In the genomic region with DNA sequence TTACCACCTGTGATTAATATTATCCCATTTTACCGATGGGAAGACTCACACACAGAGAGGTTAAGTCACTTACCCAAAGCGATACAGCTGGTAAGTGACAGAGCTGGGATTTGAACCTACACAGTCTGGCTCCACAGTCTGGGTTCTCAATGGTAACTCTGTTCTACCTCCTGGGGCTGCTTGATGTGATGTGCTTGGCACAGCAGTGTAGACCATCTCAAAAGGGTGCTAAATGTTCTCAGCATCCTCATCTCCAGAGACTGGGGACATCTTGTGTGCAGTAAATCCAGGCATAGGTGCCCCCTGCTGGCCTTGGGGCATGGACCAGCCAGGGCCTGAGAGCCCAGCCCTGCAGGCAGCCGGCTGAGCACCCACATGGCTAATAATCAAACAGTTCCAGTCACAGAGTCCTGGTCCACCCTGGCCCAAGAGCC, we compare ENCODE assay signal across 8 cellular contexts. TPM values are rescaled to one million over a fixed set of nuclear protein-coding genes. Genes with fewer than 3 reads are reported as not detected.
DNase-seq lines count a peak whose midpoint lies in the region; ATAC-seq, FAIRE-seq and TF ChIP-seq lines count a peak whose summit lies in the region.

No MANE protein-coding gene starts in this region.

- no peak for ATAC-seq in GM21528 (IDR thresholded peaks at IDR 0.05; ENCODE audit: low FRiP score, unreplicated experiment)
- no peak for ATAC-seq in GM21825 (IDR thresholded peaks at IDR 0.05; ENCODE audit: unreplicated experiment)

- TF ChIP-seq CTCF in AG09319 (IDR thresholded peaks at IDR 0.05; ENCODE audit: low read depth, low read length) (peak; percentile 57), left ventricle myocardium inferior (IDR thresholded peaks at IDR 0.05; ENCODE audit: borderline replicate concordance) (peak; percentile 69)

- TF ChIP-seq POLR2A in GM12892 (IDR thresholded peaks at IDR 0.05; ENCODE audit: low read depth, low read length) = no peak

- WGBS in small intestine, 3 donors = 59 to 70% (median 62%) methylated on average over 3 of the region's 3 CpGs

- H3K9me3 ChIP-seq in left ventricle myocardium inferior (replicated peaks) (no peaks in the 10 kb centered on the region), small intestine (ENCODE audit: control insufficient read depth, low read depth) (no peaks in the 10 kb centered on the region)

- peaks cover 8% of the 10 kb centered on the region for H3K27me3 ChIP-seq in left ventricle myocardium inferior (ENCODE audit: low read depth)
- no peaks in the 10 kb centered on the region for H3K27me3 ChIP-seq in small intestine (ENCODE audit: control insufficient read depth in 2 of 2, insufficient read depth in 2 of 2, low read length in 2 of 2)

- peak; percentile 7 for DNase-seq in AG09319 (ENCODE audit: extremely low read depth, low read depth)
- DNase-seq in GM12892 (ENCODE audit: insufficient read length) = no peak
- peak; percentile 42 for DNase-seq in NOMO-1 treated with DMSO at 0.1 percent for 48 hours (lab: John Stamatoyannopoulos, UW; ENCODE audit: unreplicated experiment)
- DNase-seq in activated naive CD4-positive, alpha-beta T cell treated with Interleukin-2 at 50 U/mL for 16 hours = peak; percentile 55
- DNase-seq in left ventricle myocardium inferior = no peak
- DNase-seq in small intestine = peak; percentile 55

- H3K4me1 ChIP-seq in left ventricle myocardium inferior = no peaks in the 10 kb centered on the region
- H3K4me1 ChIP-seq in small intestine (ENCODE audit: control insufficient read depth in 2 of 2, insufficient read depth in 1 of 2, low read depth in 1 of 2, low read length in 1 of 2) = no peaks in the 10 kb centered on the region

- H3K36me3 ChIP-seq in left ventricle myocardium inferior = no peaks in the 10 kb centered on the region
- no peaks in the 10 kb centered on the region for H3K36me3 ChIP-seq in small intestine (ENCODE audit: control insufficient read depth in 2 of 2, insufficient read depth in 2 of 2, low read length in 2 of 2)

- H3K4me3 ChIP-seq in left ventricle myocardium inferior = no peak overlapping the region
- H3K4me3 ChIP-seq in small intestine (ENCODE audit: low read depth in 1 of 2, low read length in 2 of 2) = no peak overlapping the region

- H3K27ac ChIP-seq in left ventricle myocardium inferior (replicated peaks) (no peak overlapping the region), small intestine (ENCODE audit: low read depth in 1 of 2, low read length in 1 of 2) (no peak overlapping the region)

- peak; percentile 87 for FAIRE-seq in GM12892 (lab: Jason Lieb, UNC)
- no peak for FAIRE-seq in small intestine (lab: Jason Lieb, UNC)

- intact Hi-C loops in left ventricle myocardium inferior (cut with micrococcal nuclease) = no loop called here

RNA-seq across cellular contexts. Expression of gene KATNB1, which starts 15.4 kb away (rescaled TPM):
- polyA plus RNA-seq in GM12892 (2012; ENCODE audit: missing spikeins) = 16.3 TPM
- total RNA-seq in left ventricle myocardium inferior = 11.2 TPM
- polyA plus RNA-seq in small intestine = 10 to 100 TPM in 1 of 3 donors, 1 to 10 TPM in 2; 9.6 to 19.3 (median 9.7) TPM

RNA-seq across cellular contexts. Expression of gene DRC7, which starts 25.6 kb away (rescaled TPM):
- polyA plus RNA-seq in GM12892 (2012; ENCODE audit: missing spikeins) = not detected
- total RNA-seq in left ventricle myocardium inferior = not detected
- not detected for polyA plus RNA-seq in small intestine

RNA-seq across cellular contexts. Expression of gene ADGRG3, which starts 52.1 kb away (rescaled TPM):
- polyA plus RNA-seq in GM12892 (2012; ENCODE audit: missing spikeins) = not detected
- total RNA-seq in left ventricle myocardium inferior = 0.36 TPM
- polyA plus RNA-seq in small intestine = 1 to 10 TPM in 1 of 3 donors, under 1 TPM in 2; 0.45 to 8.6 (median 0.81) TPM

Comparison
In these comparisons a context has a peak if more than half of its experiments do, and no peak if none do; other contexts are left out.
1. DNase-seq: peak in AG09319 (single experiment), NOMO-1 treated with DMSO at 0.1 percent for 48 hours (single experiment), activated naive CD4-positive, alpha-beta T cell treated with Interleukin-2 at 50 U/mL for 16 hours (single experiment) and small intestine (single experiment); none in GM12892 (single experiment) and left ventricle myocardium inferior (single experiment).